Comparison of ENCODE assay signal across 1 cellular context in genomic region chr4:169902658-169903345, GRCh38.
TF ChIP-seq lines count a peak whose summit lies in the region.

No MANE protein-coding gene starts in this region.

TF ChIP-seq in GM23338, 12 proteins besides CTCF, POLR2A, EP300 and RAD21 (continued from another document):
- no peak for TF ChIP-seq ETS1 (IDR thresholded peaks at IDR 0.05)
- TF ChIP-seq ZNF114 (CRISPR knock-in tag; IDR thresholded peaks at IDR 0.05): no peak
- no peak for TF ChIP-seq POLR2AphosphoS5 (IDR thresholded peaks at IDR 0.05; ENCODE audit: low read depth)
- no peak for TF ChIP-seq NANOG (IDR thresholded peaks at IDR 0.05; ENCODE audit: borderline replicate concordance)
- no peak for TF ChIP-seq ZNF331 (CRISPR knock-in tag; IDR thresholded peaks at IDR 0.05; ENCODE audit: low read depth)
- no peak for TF ChIP-seq ZNF462 (CRISPR knock-in tag; IDR thresholded peaks at IDR 0.05)
- no peak for TF ChIP-seq EZH2 (IDR thresholded peaks at IDR 0.05; ENCODE audit: low read depth, unreplicated experiment)
- TF ChIP-seq STAT1 (IDR thresholded peaks at IDR 0.05; ENCODE audit: unreplicated experiment): no peak
TF ChIP-seq in GM23338: peak in this region for 0.
